8 cellular contexts compared by ENCODE assay signal in the genomic region with DNA sequence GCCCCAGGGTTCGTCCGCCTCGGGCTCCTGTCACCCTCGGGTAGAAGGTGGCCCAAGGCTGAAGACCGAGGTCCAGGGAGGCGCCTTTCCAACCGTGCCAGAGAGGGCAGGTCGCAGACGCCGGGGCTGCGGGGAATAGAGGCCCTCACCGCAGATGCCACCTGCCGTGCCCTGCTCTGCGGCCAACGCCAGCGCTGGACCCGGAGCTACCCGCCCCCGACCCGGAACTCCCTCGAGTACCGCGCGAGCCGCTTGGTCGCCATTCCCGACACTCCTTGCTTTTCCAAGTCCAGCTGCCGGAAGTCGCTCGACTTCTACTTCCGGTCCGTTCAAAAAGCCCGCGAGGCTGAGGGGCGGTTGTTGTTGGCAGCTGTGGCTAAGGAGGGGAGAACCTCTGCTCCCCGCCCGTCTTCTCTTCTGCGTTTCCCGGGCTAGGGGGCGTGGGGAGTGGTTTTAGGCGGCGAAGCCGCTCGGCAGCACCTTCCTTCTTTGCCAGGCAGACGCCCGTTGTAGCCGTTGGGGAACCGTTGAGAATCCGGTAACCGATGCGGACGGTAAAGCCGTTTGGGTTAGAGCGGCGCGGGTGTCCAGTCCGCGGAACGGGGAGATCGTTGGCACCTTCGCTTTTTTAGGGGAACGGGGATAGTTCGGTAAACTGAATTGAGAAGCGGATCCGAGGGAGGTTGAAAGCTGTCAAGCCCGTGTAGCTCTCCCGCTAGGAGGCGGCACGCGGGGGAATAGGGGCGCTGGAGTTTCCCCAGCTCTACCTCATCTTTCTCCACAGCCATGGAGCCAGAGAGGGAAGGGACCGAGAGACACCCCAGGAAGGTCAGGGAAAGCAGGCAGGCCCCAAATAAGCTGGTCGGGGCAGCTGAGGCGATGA. TPM values are rescaled to one million over a fixed set of nuclear protein-coding genes. Genes with fewer than 3 reads are reported as not detected.
A peak's percentile ranks its signal among the peaks of the same experiment; 100 is the strongest.
DNase-seq lines count a peak whose midpoint lies in the region; ATAC-seq, FAIRE-seq and TF ChIP-seq lines count a peak whose summit lies in the region.

A gene with protein sequence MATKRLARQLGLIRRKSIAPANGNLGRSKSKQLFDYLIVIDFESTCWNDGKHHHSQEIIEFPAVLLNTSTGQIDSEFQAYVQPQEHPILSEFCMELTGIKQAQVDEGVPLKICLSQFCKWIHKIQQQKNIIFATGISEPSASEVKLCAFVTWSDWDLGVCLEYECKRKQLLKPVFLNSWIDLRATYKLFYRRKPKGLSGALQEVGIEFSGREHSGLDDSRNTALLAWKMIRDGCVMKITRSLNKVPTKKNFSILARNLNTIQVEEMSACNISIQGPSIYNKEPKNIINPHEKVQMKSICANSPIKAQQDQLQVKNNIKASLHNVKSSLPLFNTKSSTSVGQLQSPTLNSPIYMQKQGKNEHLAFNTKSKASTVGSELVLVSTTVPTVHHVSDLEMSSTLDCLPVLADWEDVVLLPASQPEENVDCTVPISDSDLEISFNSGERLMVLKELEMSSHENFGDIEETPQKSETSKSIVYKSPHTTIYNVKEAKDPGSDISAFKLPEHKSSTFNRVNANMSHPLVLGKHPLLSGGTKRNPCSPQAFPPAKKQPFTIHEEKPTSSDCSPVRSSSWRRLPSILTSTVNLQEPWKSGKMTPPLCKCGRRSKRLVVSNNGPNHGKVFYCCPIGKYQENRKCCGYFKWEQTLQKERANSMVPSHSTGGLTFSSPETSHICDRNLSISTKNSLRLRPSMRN (minus strand): TSS at position 305 of the 883 bp plus-strand sequence. CDS start 42 bp downstream, at position 263.
A gene with protein sequence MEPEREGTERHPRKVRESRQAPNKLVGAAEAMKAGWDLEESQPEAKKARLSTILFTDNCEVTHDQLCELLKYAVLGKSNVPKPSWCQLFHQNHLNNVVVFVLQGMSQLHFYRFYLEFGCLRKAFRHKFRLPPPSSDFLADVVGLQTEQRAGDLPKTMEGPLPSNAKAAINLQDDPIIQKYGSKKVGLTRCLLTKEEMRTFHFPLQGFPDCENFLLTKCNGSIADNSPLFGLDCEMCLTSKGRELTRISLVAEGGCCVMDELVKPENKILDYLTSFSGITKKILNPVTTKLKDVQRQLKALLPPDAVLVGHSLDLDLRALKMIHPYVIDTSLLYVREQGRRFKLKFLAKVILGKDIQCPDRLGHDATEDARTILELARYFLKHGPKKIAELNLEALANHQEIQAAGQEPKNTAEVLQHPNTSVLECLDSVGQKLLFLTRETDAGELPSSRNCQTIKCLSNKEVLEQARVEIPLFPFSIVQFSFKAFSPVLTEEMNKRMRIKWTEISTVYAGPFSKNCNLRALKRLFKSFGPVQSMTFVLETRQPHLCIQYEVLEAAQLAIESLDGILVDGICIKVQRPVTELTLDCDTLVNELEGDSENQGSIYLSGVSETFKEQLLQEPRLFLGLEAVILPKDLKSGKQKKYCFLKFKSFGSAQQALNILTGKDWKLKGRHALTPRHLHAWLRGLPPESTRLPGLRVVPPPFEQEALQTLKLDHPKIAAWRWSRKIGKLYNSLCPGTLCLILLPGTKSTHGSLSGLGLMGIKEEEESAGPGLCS (plus strand): TSS at position 360 of the 883 bp plus-strand sequence. CDS start 427 bp downstream, at position 787.

- CTCF ChIA-PET in OCI-LY7 (lab: Charles Lee; ENCODE audit: unreplicated experiment) = no interaction called here

- no peak for FAIRE-seq in D721Med (lab: Jason Lieb, UNC)

- BruUV-seq in OCI-LY7 (replicated peaks; lab: Mats Ljungman, UMichigan) = TSS peak; percentile 84

- H3K27ac ChIP-seq in OCI-LY7 (ENCODE audit: low read depth, low read length, poor library complexity, severe bottlenecking) = peak within 1 kb of the TSS; percentile 88

- H3K4me1 ChIP-seq in OCI-LY7 (ENCODE audit: insufficient read depth, low read length, poor library complexity, severe bottlenecking) (peaks cover 18% of the 10 kb centered on the region), mononuclear cell (ENCODE audit: insufficient read depth, low read length) (peaks cover 28% of the 10 kb centered on the region)

- POLR2A ChIA-PET in OCI-LY7 (lab: Charles Lee) = interaction anchor here (0.5 to 1.1 kb wide), 5 partner anchors 12 to 1543 kb away, joined by 3 to 5 read pairs (median 3); a partner anchor contains a TSS

- peak; percentile 82 for ATAC-seq in GM21447 (IDR thresholded peaks at IDR 0.05; ENCODE audit: unreplicated experiment)

- peak within 1 kb of the TSS; percentile 94 for H3K4me2 ChIP-seq in OCI-LY7 (ENCODE audit: low read length)

- H2AFZ ChIP-seq in OCI-LY7 (ENCODE audit: low read length) = peak within 1 kb of the TSS; percentile 96

- no peaks in the 10 kb centered on the region for H3K27me3 ChIP-seq in mononuclear cell (ENCODE audit: insufficient read depth, low read length)

- TF ChIP-seq CTCF in D721Med (IDR thresholded peaks at IDR 0.05; ENCODE audit: insufficient read depth, missing control alignments) (peak; percentile 38), OCI-LY7 (conservative IDR thresholded peaks at IDR 0.05; ENCODE audit: low read length) (peak; percentile 74), epithelial cell of esophagus (IDR thresholded peaks at IDR 0.05; ENCODE audit: insufficient read depth, low read depth, low read length, missing control alignments) (peak; percentile 56)

- H3K9me2 ChIP-seq in OCI-LY7 (ENCODE audit: insufficient read depth, low read length) = no peaks in the 10 kb centered on the region

- peak; percentile 77 for DNase-seq in D721Med (ENCODE audit: insufficient read length, low spot score)
- peak; percentile 87 for DNase-seq in HuH-7 (ENCODE audit: low spot score)
- peak; percentile 88 for DNase-seq in OCI-LY7 (ENCODE audit: low spot score)
- DNase-seq in activated T-cell treated with anti-CD3 and anti-CD28 coated beads for 1 hour (ENCODE audit: low read depth) = peak; percentile 50
- DNase-seq in epithelial cell of esophagus (ENCODE audit: low read depth) = peak; percentile 95
- peak; percentile 63 to 76 for DNase-seq in stimulated activated CD8-positive, alpha-beta memory T cell treated with anti-CD3 and anti-CD28 coated beads, Interleukin-2, amount 100 ng/mL, for 48 hours (ENCODE audit: low read depth in 2 of 2)

- H3K9me3 ChIP-seq in OCI-LY7 (ENCODE audit: low read length) = no peaks in the 10 kb centered on the region
- no peaks in the 10 kb centered on the region for H3K9me3 ChIP-seq in mononuclear cell (ENCODE audit: low read depth, low read length)

- H3K4me3 ChIP-seq in OCI-LY7 (ENCODE audit: low read depth, low read length, poor library complexity, severe bottlenecking) (peak within 1 kb of the TSS; percentile 99), epithelial cell of esophagus (ENCODE audit: low read length) (peak within 1 kb of the TSS; percentile 91), mononuclear cell (ENCODE audit: low read length) (peak within 1 kb of the TSS; percentile 81)

- intact Hi-C loops in OCI-LY7 (cut with micrococcal nuclease; ENCODE audit: unreplicated experiment) = loop anchor here (1.0 to 10.0 kb wide), 3 partner anchors 65 to 98 kb away; a partner anchor contains a TSS

- peaks cover 15% of the 10 kb centered on the region; the same call in 1 of the 2 replicates for H3K79me2 ChIP-seq in OCI-LY7 (ENCODE audit: insufficient read depth, low read depth, low read length)

- no peaks in the 10 kb centered on the region for H4K20me1 ChIP-seq in OCI-LY7 (ENCODE audit: insufficient read depth, low read length)

- peaks cover under 1% of the 10 kb centered on the region; the same call in 1 of the 2 replicates for H3K36me3 ChIP-seq in OCI-LY7 (ENCODE audit: insufficient read depth, low read length)

RNA-seq across cellular contexts. Expression of the first gene that starts in this region (rescaled TPM):
- 34.3 and 48.0 TPM in 2 replicates for total RNA-seq in OCI-LY7 (2014; rRNA removed; shearing (Covaris generic))
- total RNA-seq in OCI-LY7 (2022) (39.7 and 41.8 TPM in 2 replicates), mononuclear cell (0.84 TPM)

RNA-seq across cellular contexts. Expression of the second gene that starts in this region (rescaled TPM):
- 26.5 and 29.7 TPM in 2 replicates for total RNA-seq in OCI-LY7 (2014; rRNA removed; shearing (Covaris generic))
- total RNA-seq in OCI-LY7 (2022) = 38.9 and 50.7 TPM in 2 replicates
- total RNA-seq in mononuclear cell = 0.94 TPM

Comparison
In these comparisons a context has a peak if more than half of its experiments do, and no peak if none do; other contexts are left out.
1. Peak in every context shown above with its lines: DNase-seq, ATAC-seq, H3K4me3 ChIP-seq and H3K27ac ChIP-seq.
2. RNA of the first gene that starts in this region (total RNA-seq): 34.3 to 48.0 TPM in OCI-LY7; 0.84 TPM in mononuclear cell (single experiment); every median in the first group is over 10 times any median in the second.
3. RNA of the second gene that starts in this region (total RNA-seq): 26.5 to 50.7 TPM in OCI-LY7; 0.94 TPM in mononuclear cell (single experiment); every median in the first group is over 10 times any median in the second.